1 cellular context compared by ENCODE assay signal in the genomic region with DNA sequence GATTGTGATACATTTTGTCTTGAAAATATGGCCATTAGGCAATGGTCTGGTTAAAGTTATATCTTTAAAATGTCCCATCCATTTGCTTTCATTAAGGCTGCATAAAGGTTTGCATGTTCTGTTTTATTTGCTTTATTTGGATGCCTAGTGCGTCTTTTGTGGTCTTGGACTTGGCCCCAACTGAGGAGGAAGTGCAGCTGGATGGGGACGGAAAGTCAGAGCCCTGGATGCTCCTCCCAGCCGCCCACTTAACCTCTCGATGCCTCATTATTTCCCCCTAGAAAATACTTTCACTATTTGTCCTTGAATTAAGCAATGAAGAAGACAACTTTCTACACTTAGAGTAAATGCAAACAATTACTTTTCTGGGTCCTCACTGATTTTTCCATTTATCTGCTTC.
TF ChIP-seq lines count a peak whose summit lies in the region.

No MANE protein-coding gene starts in this region.

TF ChIP-seq in HepG2, 621 proteins besides CTCF, POLR2A, EP300 and RAD21 (continued from another document):
- TF ChIP-seq, protein P1, sequence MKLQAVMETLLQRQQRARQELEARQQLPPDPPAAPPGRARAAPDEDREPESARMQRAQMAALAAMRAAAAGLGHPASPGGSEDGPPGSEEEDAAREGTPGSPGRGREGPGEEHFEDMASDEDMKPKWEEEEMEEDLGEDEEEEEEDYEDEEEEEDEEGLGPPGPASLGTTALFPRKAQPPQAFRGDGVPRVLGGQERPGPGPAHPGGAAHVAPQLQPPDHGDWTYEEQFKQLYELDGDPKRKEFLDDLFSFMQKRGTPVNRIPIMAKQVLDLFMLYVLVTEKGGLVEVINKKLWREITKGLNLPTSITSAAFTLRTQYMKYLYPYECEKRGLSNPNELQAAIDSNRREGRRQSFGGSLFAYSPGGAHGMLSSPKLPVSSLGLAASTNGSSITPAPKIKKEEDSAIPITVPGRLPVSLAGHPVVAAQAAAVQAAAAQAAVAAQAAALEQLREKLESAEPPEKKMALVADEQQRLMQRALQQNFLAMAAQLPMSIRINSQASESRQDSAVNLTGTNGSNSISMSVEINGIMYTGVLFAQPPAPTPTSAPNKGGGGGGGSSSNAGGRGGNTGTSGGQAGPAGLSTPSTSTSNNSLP (IDR thresholded peaks at IDR 0.05; ENCODE audit: low read depth, low read length): no peak
- no peak for TF ChIP-seq ZNF674 (CRISPR knock-in tag; IDR thresholded peaks at IDR 0.05; ENCODE audit: low read depth)
- TF ChIP-seq PHF21A (CRISPR knock-in tag; IDR thresholded peaks at IDR 0.05): no peak
- TF ChIP-seq SCMH1 (CRISPR knock-in tag; IDR thresholded peaks at IDR 0.05; ENCODE audit: borderline replicate concordance): no peak
- no peak for TF ChIP-seq ZNF484 (CRISPR knock-in tag; IDR thresholded peaks at IDR 0.05; ENCODE audit: borderline replicate concordance, low read depth)
